In genomic region chr12:120849765-120850164, GRCh38 we compare ENCODE assay signal across 12 cellular contexts. TPM values are rescaled to one million over a fixed set of nuclear protein-coding genes. Genes with fewer than 3 reads are reported as not detected.
DNase-seq lines count a peak whose midpoint lies in the region; ATAC-seq, FAIRE-seq and TF ChIP-seq lines count a peak whose summit lies in the region.
"Had no signal": no experiment of that assay in that cellular context is flagged by ENCODE, and none has a peak within 500 bp of the region (broad histone marks: within the 10 kb centered on the region; RNA-seq: fewer than 3 reads in every experiment).

No MANE protein-coding gene starts in this region.

- no TSS peak for BruUV-seq in PC-3 (replicated peaks; lab: Mats Ljungman, UMichigan)

- intact Hi-C loops in PC-3 (cut with micrococcal nuclease) = loop anchor here (5.0 kb wide), 1 partner anchor 62 kb away; no protein-coding TSS in a partner anchor

- no peaks in the 10 kb centered on the region for H3K27me3 ChIP-seq in PC-3 (ENCODE audit: low read length)

- peak overlapping the region; percentile 6; the same call in 1 of the 2 replicates for H3K4me3 ChIP-seq in PC-3 (ENCODE audit: low read length)
- H3K4me3 ChIP-seq: skin epidermis had no signal

- H3K4me1 ChIP-seq in PC-3 (ENCODE audit: insufficient read depth, low read length) = peaks cover 51% of the 10 kb centered on the region

- H3K9ac ChIP-seq in PC-3 (ENCODE audit: low read length) = peak overlapping the region; percentile 9; the same call in 1 of the 2 replicates

- peaks cover 5% of the 10 kb centered on the region for H3F3A ChIP-seq in PC-3 (ENCODE audit: low read length, unreplicated experiment)

- peaks cover 77% of the 10 kb centered on the region for H3K79me2 ChIP-seq in PC-3 (ENCODE audit: low read length)

- no peaks in the 10 kb centered on the region for H3K36me3 ChIP-seq in PC-3 (ENCODE audit: low read depth, low read length)

- POLR2A ChIA-PET in PC-3 (lab: Charles Lee; ENCODE audit: unreplicated experiment) = no interaction called here

- H3K27ac ChIP-seq in PC-3 (ENCODE audit: low read length) = peak overlapping the region; percentile 66

- ATAC-seq in PC-3 = peak; percentile 91
- peak; percentile 51 for ATAC-seq in esophagus mucosa
- ATAC-seq in omental fat pad (ENCODE audit: low FRiP score) = peak; percentile 62
- no peak for ATAC-seq in HG03442 (IDR thresholded peaks at IDR 0.05; ENCODE audit: unreplicated experiment)
- ATAC-seq: stimulated activated naive CD8-positive, alpha-beta T cell treated with anti-CD3 and anti-CD28 coated beads, Interleukin-15, amount 100 ng/mL, for 72 hours had no signal

- DNase-seq in EL = peak; percentile 63
- DNase-seq in PC-3 = peak; percentile 86
- DNase-seq in omental fat pad (ENCODE audit: low spot score) = no peak
- no peak for DNase-seq in urothelium cell line (ENCODE audit: low spot score)
- no peak for DNase-seq in SHP77 (lab: John Stamatoyannopoulos, UW)
- no peak for DNase-seq in activated effector memory CD4-positive, alpha-beta T cell treated with anti-CD3 and anti-CD28 coated beads, Interleukin-2, amount 50 U/mL, for 16 hours
- DNase-seq: activated CD4-positive, alpha-beta T cell treated with anti-CD3 and anti-CD28 coated beads, Interleukin-2, amount 10 ng/mL, durations not matched to agents 24 days and 14 days; caudate nucleus; stimulated activated naive CD8-positive, alpha-beta T cell treated with anti-CD3 and anti-CD28 coated beads, Interleukin-15, amount 100 ng/mL, for 72 hours had no signal

- H2AFZ ChIP-seq in PC-3 (ENCODE audit: low read length) = no peak overlapping the region

- no peaks in the 10 kb centered on the region for H3K9me3 ChIP-seq in PC-3 (ENCODE audit: low read length)

- no peak; the same call in 1 of the 2 replicates for TF ChIP-seq CTCF in PC-3 (conservative IDR thresholded peaks at IDR 0.05; ENCODE audit: low read depth, low read length)
- no peak for TF ChIP-seq CTCF in omental fat pad (IDR thresholded peaks at IDR 0.05)

- CTCF ChIA-PET in PC-3 (lab: Charles Lee) = no interaction called here

- H3K4me2 ChIP-seq in PC-3 (ENCODE audit: low read length) = peak overlapping the region; percentile 60

- 0 out of 2 replicates have a peak, but pooled peaks cover 6% of the 10 kb centered on the region for H4K20me1 ChIP-seq in PC-3 (ENCODE audit: low read length)

- H3K9me2 ChIP-seq in PC-3 (replicated peaks; ENCODE audit: low read length) = no peaks in the 10 kb centered on the region

- no peak for FAIRE-seq in urothelium cell line (lab: Jason Lieb, UNC)

RNA-seq across cellular contexts. Expression of gene SPPL3, which starts 54.4 kb away (rescaled TPM):
- total RNA-seq in PC-3 (2014; rRNA removed) (18.8 and 20.3 TPM in 2 replicates), esophagus mucosa (85.8 TPM), omental fat pad (10 to 100 TPM; 16.8 to 28.7 (median 22.7) TPM)

Comparison
In these comparisons a context has a peak if more than half of its experiments do, and no peak if none do; other contexts are left out.
1. DNase-seq: peak in EL (single experiment) and PC-3 (single experiment); none in omental fat pad (single experiment), urothelium cell line (single experiment), SHP77 (0 of 2) and activated effector memory CD4-positive, alpha-beta T cell treated with anti-CD3 and anti-CD28 coated beads, Interleukin-2, amount 50 U/mL, for 16 hours (single experiment).